Comparison of ENCODE assay signal across 12 cellular contexts in genomic region chr16:3971261-3971660, GRCh38.
A peak's percentile ranks its signal among the peaks of the same experiment; 100 is the strongest.
DNase-seq lines count a peak whose midpoint lies in the region; ATAC-seq, FAIRE-seq and TF ChIP-seq lines count a peak whose summit lies in the region.
"Had no signal": no experiment of that assay in that cellular context is flagged by ENCODE, and none has a peak within 500 bp of the region (broad histone marks: within the 10 kb centered on the region; RNA-seq: fewer than 3 reads in every experiment).

No MANE protein-coding gene starts in this region.

- peaks cover 5% of the 10 kb centered on the region for H3K36me3 ChIP-seq in BJ (ENCODE audit: control insufficient read depth, insufficient read depth, low read length)
- no peaks in the 10 kb centered on the region for H3K36me3 ChIP-seq in astrocyte (ENCODE audit: insufficient read depth, low read length)

- peak overlapping the region; percentile 83 for H3K4me2 ChIP-seq in astrocyte (ENCODE audit: low read length)

- H3K9me3 Mint-ChIP-seq in astrocyte (ENCODE audit: unreplicated experiment) (peaks cover 3% of the 10 kb centered on the region), T-cell (no peaks in the 10 kb centered on the region)
- H3K9me3 Mint-ChIP-seq: central memory CD8-positive, alpha-beta T cell had no signal

- H3K27ac Mint-ChIP-seq in astrocyte (ENCODE audit: unreplicated experiment) (no peak overlapping the region), T-cell (no peak overlapping the region)

- H3K27me3 Mint-ChIP-seq in astrocyte (ENCODE audit: low read depth, unreplicated experiment) (peaks cover 4% of the 10 kb centered on the region), T-cell (no peaks in the 10 kb centered on the region)
- H3K27me3 Mint-ChIP-seq: central memory CD8-positive, alpha-beta T cell had no signal

- no peaks in the 10 kb centered on the region for H3K79me2 ChIP-seq in astrocyte (ENCODE audit: insufficient read depth, low read length)

- H3K4me3 Mint-ChIP-seq in astrocyte (ENCODE audit: unreplicated experiment) (no peak overlapping the region), T-cell (no peak overlapping the region)
- H3K4me3 Mint-ChIP-seq: central memory CD8-positive, alpha-beta T cell had no signal

- no peaks in the 10 kb centered on the region for H3K9me3 ChIP-seq in astrocyte (ENCODE audit: insufficient read depth, low read depth, low read length)
- H3K9me3 ChIP-seq: testis had no signal

- H2AFZ ChIP-seq in astrocyte (ENCODE audit: low read depth, low read length) = peak overlapping the region; percentile 43

- FAIRE-seq in astrocyte (lab: Jason Lieb, UNC) = peak; percentile 63

- H3K4me3 ChIP-seq in BJ (ENCODE audit: low read depth, low read length) (no peak overlapping the region), astrocyte (ENCODE audit: insufficient read depth, low read depth, low read length) (peak overlapping the region; percentile 42)
- H3K4me3 ChIP-seq: testis had no signal

- peaks cover 14% of the 10 kb centered on the region for H3K36me3 Mint-ChIP-seq in astrocyte (ENCODE audit: low read depth, unreplicated experiment)
- peaks cover 11% of the 10 kb centered on the region for H3K36me3 Mint-ChIP-seq in T-cell

- CTCF ChIA-PET in BJ (lab: Yijun Ruan, JAX) = interaction anchor here (0.6 to 2.5 kb wide), 5 partner anchors 8 to 431 kb away, joined by 3 to 8 read pairs (median 5); no protein-coding TSS in a partner anchor
- CTCF ChIA-PET in T-cell (lab: Charles Lee) = no interaction called here

- TF ChIP-seq CTCF in BJ (IDR thresholded peaks at IDR 0.05; ENCODE audit: insufficient read depth, low read depth, low read length) (no peak), GM20000 (IDR thresholded peaks at IDR 0.05; ENCODE audit: extremely low read depth, missing control alignments) (no peak), astrocyte (IDR thresholded peaks at IDR 0.05; ENCODE audit: insufficient read depth, low read depth, low read length) (no peak)

- peak overlapping the region; percentile 62 for H3K27ac ChIP-seq in astrocyte (ENCODE audit: low read depth, low read length)
- H3K27ac ChIP-seq: testis had no signal

- ATAC-seq in GM18861 (IDR thresholded peaks at IDR 0.05; ENCODE audit: unreplicated experiment) = no peak
- ATAC-seq in T-cell (replicated peaks in 1 of 4) = no peak

- peaks cover 5% of the 10 kb centered on the region for H4K20me1 ChIP-seq in astrocyte (ENCODE audit: insufficient read depth, low read length)

- peaks cover 16% of the 10 kb centered on the region for H3K4me1 ChIP-seq in astrocyte (ENCODE audit: insufficient read depth, low read length)
- H3K4me1 ChIP-seq: testis had no signal

- DNase-seq in BJ (ENCODE audit: low read depth) (peak; percentile 48), GM20000 (ENCODE audit: low spot score) (peak; percentile 66), astrocyte (ENCODE audit: low read depth) (peak; percentile 96), kidney tubule cell (ENCODE audit: low spot score) (peak; percentile 42), retina (no peak), NCI-H2107 (lab: John Stamatoyannopoulos, UW) (no peak), T-cell (no peak)
- DNase-seq: activated CD8-positive, alpha-beta memory T cell treated with anti-CD3 and anti-CD28 coated beads, Interleukin-2, amount 50 U/mL, for 48 hours; NCI-H1694 treated with DMSO at 0.1 percent for 48 hours; testis had no signal

- POLR2A ChIA-PET in BJ (lab: Charles Lee) = interaction anchor here (0.6 kb wide), 1 partner anchor 20 kb away, joined by 13 read pairs; no protein-coding TSS in a partner anchor
- POLR2A ChIA-PET in T-cell (lab: Charles Lee) = no interaction called here

- H3K4me1 Mint-ChIP-seq in astrocyte (ENCODE audit: low read depth, unreplicated experiment) = peaks cover 11% of the 10 kb centered on the region
- no peaks in the 10 kb centered on the region for H3K4me1 Mint-ChIP-seq in T-cell
- H3K4me1 Mint-ChIP-seq: central memory CD8-positive, alpha-beta T cell had no signal

- H3K9ac ChIP-seq in astrocyte (ENCODE audit: low read length) = peak overlapping the region; percentile 36

- H3K27me3 ChIP-seq in BJ (ENCODE audit: control insufficient read depth, insufficient read depth, low read length) = no peaks in the 10 kb centered on the region
- H3K27me3 ChIP-seq in astrocyte (ENCODE audit: insufficient read depth, low read length) = no peaks in the 10 kb centered on the region
- H3K27me3 ChIP-seq: testis had no signal

Comparison
In these comparisons a context has a peak if more than half of its experiments do, and no peak if none do; other contexts are left out.
1. DNase-seq: peak in BJ (single experiment), GM20000 (single experiment), astrocyte (single experiment) and kidney tubule cell (single experiment); none in retina (single experiment), NCI-H2107 (single experiment) and T-cell (0 of 34).